Comparison of ENCODE assay signal across 9 cellular contexts in the genomic region with DNA sequence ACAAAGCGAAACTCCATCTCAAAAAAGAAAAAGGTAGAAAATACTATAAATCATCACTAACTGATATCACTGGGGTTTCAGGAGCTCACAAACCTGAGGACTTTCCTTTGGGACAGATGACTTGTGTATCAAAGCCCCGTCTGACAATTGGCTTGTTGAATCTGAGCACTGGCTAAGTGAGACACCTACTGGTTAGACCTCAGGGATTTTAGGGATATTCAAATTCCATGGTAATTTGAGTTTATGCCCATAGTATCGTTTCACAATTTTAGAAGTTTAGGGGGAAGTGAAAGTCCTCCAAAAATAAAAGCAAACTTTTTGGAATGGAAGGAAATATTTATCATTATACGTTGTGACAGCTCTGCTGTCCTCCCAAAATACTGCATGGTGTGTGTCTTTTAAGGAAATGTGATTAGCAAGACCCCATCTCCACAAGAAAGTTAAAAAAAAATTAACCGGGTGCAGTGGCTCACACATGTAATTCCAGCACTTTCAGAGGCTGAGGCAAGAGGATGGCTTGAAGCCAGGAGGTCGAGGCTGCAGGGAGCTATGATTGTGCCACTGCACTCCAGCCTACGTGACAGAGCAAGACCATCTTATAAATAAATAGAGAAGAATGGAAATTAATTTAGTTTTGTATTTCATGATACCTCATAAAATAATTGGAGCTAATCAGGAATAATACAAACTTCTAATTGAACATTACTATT. TPM values are rescaled to one million over a fixed set of nuclear protein-coding genes. Genes with fewer than 3 reads are reported as not detected.
DNase-seq lines count a peak whose midpoint lies in the region; TF ChIP-seq lines count a peak whose summit lies in the region.
"Had no signal": no experiment of that assay in that cellular context is flagged by ENCODE, and none has a peak within 500 bp of the region (broad histone marks: within the 10 kb centered on the region; RNA-seq: fewer than 3 reads in every experiment).

No MANE protein-coding gene starts in this region.

- peak overlapping the region; percentile 27 for H3K4me2 ChIP-seq in osteoblast (ENCODE audit: insufficient read depth, low read length)

- H3K36me3 ChIP-seq in osteoblast (ENCODE audit: insufficient read depth, low read length) = peaks cover 16% of the 10 kb centered on the region
- H3K36me3 ChIP-seq: ovary had no signal

- H3K27me3 ChIP-seq in osteoblast (ENCODE audit: insufficient read depth, low read length) = no peaks in the 10 kb centered on the region
- H3K27me3 ChIP-seq: ovary had no signal

- H3K9me3 ChIP-seq in osteoblast (ENCODE audit: low read depth, low read length) = no peaks in the 10 kb centered on the region
- H3K9me3 ChIP-seq: ovary had no signal

- no peak overlapping the region for H3K4me3 ChIP-seq in osteoblast (ENCODE audit: insufficient read depth, low read length)
- H3K4me3 ChIP-seq: ovary had no signal

- H3K4me1 ChIP-seq in osteoblast (ENCODE audit: insufficient read depth, low read length) = peaks cover 16% of the 10 kb centered on the region

- DNase-seq in NCI-H2171 treated with DMSO at 0.1 percent for 48 hours (lab: John Stamatoyannopoulos, UW) = peak; percentile 31
- DNase-seq in NCI-H2171 (lab: John Stamatoyannopoulos, UW) = no peak
- peak; percentile 26 for DNase-seq in NCI-H460 (ENCODE audit: extremely low read depth, low read depth)
- DNase-seq in dermis blood vessel endothelial cell = peak; percentile 59
- DNase-seq in osteoblast (ENCODE audit: insufficient read length, low spot score, missing footprints) = no peak
- no peak for DNase-seq in substantia nigra (lab: John Stamatoyannopoulos, UW)
- DNase-seq in NCI-H345 (lab: John Stamatoyannopoulos, UW) = no peak
- DNase-seq in T-helper 2 cell = no peak
- DNase-seq: ovary had no signal

- peaks cover 65% of the 10 kb centered on the region for H4K20me1 ChIP-seq in osteoblast (ENCODE audit: insufficient read depth, low read length)

- H2AFZ ChIP-seq in osteoblast (ENCODE audit: low read length) = no peak overlapping the region

- H3K27ac ChIP-seq in osteoblast (ENCODE audit: low read depth, low read length) (no peak overlapping the region), substantia nigra (ENCODE audit: low read depth, low read length, poor library complexity, severe bottlenecking) (no peak overlapping the region)
- H3K27ac ChIP-seq: ovary had no signal

- H3K79me2 ChIP-seq in osteoblast (ENCODE audit: insufficient read depth, low read length) = peaks cover 97% of the 10 kb centered on the region

- peak; percentile 42 for TF ChIP-seq CTCF in osteoblast (IDR thresholded peaks at IDR 0.05; ENCODE audit: extremely low read depth, low read depth, low read length)

RNA-seq across cellular contexts. Expression of a gene that starts 49.2 kb away (rescaled TPM):
- 15.1 and 20.0 TPM in 2 replicates for total RNA-seq in NCI-H460 (2014; rRNA removed; shearing (Covaris generic))
- polyA plus RNA-seq in NCI-H460 (2014; cell fraction: nucleus; rRNA removed) = 15.3 and 18.9 TPM in 2 replicates
- total RNA-seq in dermis blood vessel endothelial cell = 17.4 and 21.7 TPM in 2 replicates
- 9.8 and 10.3 TPM in 2 replicates for total RNA-seq in osteoblast

Comparison
In these comparisons a context has a peak if more than half of its experiments do, and no peak if none do; other contexts are left out.
1. DNase-seq: peak in NCI-H2171 treated with DMSO at 0.1 percent for 48 hours (single experiment), NCI-H460 (single experiment) and dermis blood vessel endothelial cell (single experiment); none in NCI-H2171 (single experiment), osteoblast (single experiment), substantia nigra (0 of 49), NCI-H345 (single experiment) and T-helper 2 cell (0 of 5).